8 cellular contexts compared by ENCODE assay signal in the genomic region with DNA sequence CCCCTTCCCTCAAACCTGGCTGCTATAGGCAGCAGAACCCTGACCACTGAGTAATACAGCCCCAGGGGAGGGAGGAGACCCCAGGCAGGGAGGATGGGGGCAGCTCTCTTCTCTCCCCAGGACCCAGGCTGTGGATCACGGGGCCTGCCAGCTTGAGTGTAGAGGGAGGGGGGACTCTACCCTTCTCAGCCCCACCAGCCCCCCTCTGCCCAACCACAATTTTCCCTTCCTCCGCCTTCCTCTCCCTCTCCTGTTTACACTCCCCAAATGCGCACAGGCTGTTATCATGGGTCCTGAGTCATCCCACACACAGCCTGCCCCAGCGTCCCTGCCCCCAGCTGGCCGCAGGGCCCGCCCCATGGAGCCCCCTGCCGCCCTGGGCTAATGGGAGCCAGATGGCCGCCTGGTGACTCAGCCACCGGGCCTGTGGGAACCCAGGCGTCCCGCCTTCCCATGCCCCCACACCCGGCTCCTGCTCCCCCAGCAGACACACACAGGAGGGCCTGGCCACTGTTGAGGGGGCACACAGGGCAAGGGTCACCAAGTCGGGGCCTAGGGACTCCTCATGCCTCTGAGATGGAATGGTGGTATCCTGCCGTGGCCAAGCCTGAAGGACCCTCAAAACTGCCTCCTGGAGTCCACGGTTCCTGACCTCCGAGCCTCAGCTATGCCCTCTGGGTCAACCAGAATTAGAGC. TPM values are rescaled to one million over a fixed set of nuclear protein-coding genes. Genes with fewer than 3 reads are reported as not detected.
DNase-seq lines count a peak whose midpoint lies in the region; ATAC-seq and TF ChIP-seq lines count a peak whose summit lies in the region.

No MANE protein-coding gene starts in this region.

- DNase-seq in AG20443 (ENCODE audit: low spot score) (peak; percentile 97), KBM-7 (peak; percentile 93), ascending aorta (ENCODE audit: low spot score in 2 of 2) (peak; percentile 75 to 91), iris pigment epithelial cell (ENCODE audit: low read depth) (peak; percentile 98), NCI-H510A (lab: John Stamatoyannopoulos, UW) (no peak), NCI-H2196 treated with DMSO at 0.1 percent for 48 hours (lab: John Stamatoyannopoulos, UW; ENCODE audit: unreplicated experiment) (no peak)

- no peaks in the 10 kb centered on the region for H3K9me3 ChIP-seq in ascending aorta

- H3K4me1 Mint-ChIP-seq in stimulated activated memory B cell treated with anti-CD40 and anti-IgM and Interleukin-4, amounts not matched to agents 10 μg/mL and 1 μg/mL and 100 μg/mL, for 72 hours, result peaks cover 71% of the 10 kb centered on the region

- no peak overlapping the region for H3K4me3 ChIP-seq in ascending aorta

- intact Hi-C loops in ascending aorta (cut with DNase I), result loop anchor here (1.0 to 5.0 kb wide), 2 partner anchors 14 to 104 kb away; a partner anchor contains a TSS

- in situ Hi-C loops in KBM-7 (cut with MboI; ENCODE audit: low pct_unique_long_range_greater_than_20kb, low sequenced_read_pairs), result no loop called here

- H3K4me1 ChIP-seq in ascending aorta, result peaks cover 37 to 64% of the 10 kb centered on the region in 2 donors

- H3K27me3 ChIP-seq in ascending aorta, result no peaks in the 10 kb centered on the region

- peaks cover 33% of the 10 kb centered on the region for H3K36me3 Mint-ChIP-seq in stimulated activated memory B cell treated with anti-CD40 and anti-IgM and Interleukin-4, amounts not matched to agents 10 μg/mL and 1 μg/mL and 100 μg/mL, for 72 hours

- ATAC-seq in stimulated activated memory B cell treated with anti-CD40 and anti-IgM and Interleukin-4, amounts not matched to agents 10 μg/mL and 1 μg/mL and 100 μg/mL, for 72 hours, result no peak
- no peak for ATAC-seq in GM18517 (IDR thresholded peaks at IDR 0.05; ENCODE audit: unreplicated experiment)

- H3K27me3 Mint-ChIP-seq in stimulated activated memory B cell treated with anti-CD40 and anti-IgM and Interleukin-4, amounts not matched to agents 10 μg/mL and 1 μg/mL and 100 μg/mL, for 72 hours, result no peaks in the 10 kb centered on the region

- peak overlapping the region; percentile 80 for H3K27ac Mint-ChIP-seq in stimulated activated memory B cell treated with anti-CD40 and anti-IgM and Interleukin-4, amounts not matched to agents 10 μg/mL and 1 μg/mL and 100 μg/mL, for 72 hours

- no peaks in the 10 kb centered on the region for H3K9me3 Mint-ChIP-seq in stimulated activated memory B cell treated with anti-CD40 and anti-IgM and Interleukin-4, amounts not matched to agents 10 μg/mL and 1 μg/mL and 100 μg/mL, for 72 hours

- peaks cover 25 to 30% of the 10 kb centered on the region in 2 donors for H3K36me3 ChIP-seq in ascending aorta

- TF ChIP-seq CTCF in ascending aorta (IDR thresholded peaks at IDR 0.05), result no peak

- H3K4me3 Mint-ChIP-seq in stimulated activated memory B cell treated with anti-CD40 and anti-IgM and Interleukin-4, amounts not matched to agents 10 μg/mL and 1 μg/mL and 100 μg/mL, for 72 hours, result no peak overlapping the region

- H3K27ac ChIP-seq in ascending aorta, result peak overlapping the region; percentile 85 to 97

RNA-seq across cellular contexts. Expression of a gene that starts 13.6 kb away (rescaled TPM):
- 18.4 TPM for total RNA-seq in ascending aorta

RNA-seq across cellular contexts. Expression of a gene that starts 30.1 kb away (rescaled TPM):
- total RNA-seq in ascending aorta, result 103 TPM

RNA-seq across cellular contexts. Expression of a gene that starts 40.4 kb away (rescaled TPM):
- 17.5 TPM for total RNA-seq in ascending aorta

RNA-seq across cellular contexts. Expression of a gene that starts 52.8 kb away (rescaled TPM):
- 14.2 TPM for total RNA-seq in ascending aorta

RNA-seq across cellular contexts. Expression of a gene that starts 59.4 kb away (rescaled TPM):
- total RNA-seq in ascending aorta, result 81.1 TPM

Comparison
In these comparisons a context has a peak if more than half of its experiments do, and no peak if none do; other contexts are left out.
1. DNase-seq: peak in AG20443 (single experiment), KBM-7 (single experiment), ascending aorta (2 of 2) and iris pigment epithelial cell (single experiment); none in NCI-H510A (single experiment) and NCI-H2196 treated with DMSO at 0.1 percent for 48 hours (single experiment).